In the genomic region with DNA sequence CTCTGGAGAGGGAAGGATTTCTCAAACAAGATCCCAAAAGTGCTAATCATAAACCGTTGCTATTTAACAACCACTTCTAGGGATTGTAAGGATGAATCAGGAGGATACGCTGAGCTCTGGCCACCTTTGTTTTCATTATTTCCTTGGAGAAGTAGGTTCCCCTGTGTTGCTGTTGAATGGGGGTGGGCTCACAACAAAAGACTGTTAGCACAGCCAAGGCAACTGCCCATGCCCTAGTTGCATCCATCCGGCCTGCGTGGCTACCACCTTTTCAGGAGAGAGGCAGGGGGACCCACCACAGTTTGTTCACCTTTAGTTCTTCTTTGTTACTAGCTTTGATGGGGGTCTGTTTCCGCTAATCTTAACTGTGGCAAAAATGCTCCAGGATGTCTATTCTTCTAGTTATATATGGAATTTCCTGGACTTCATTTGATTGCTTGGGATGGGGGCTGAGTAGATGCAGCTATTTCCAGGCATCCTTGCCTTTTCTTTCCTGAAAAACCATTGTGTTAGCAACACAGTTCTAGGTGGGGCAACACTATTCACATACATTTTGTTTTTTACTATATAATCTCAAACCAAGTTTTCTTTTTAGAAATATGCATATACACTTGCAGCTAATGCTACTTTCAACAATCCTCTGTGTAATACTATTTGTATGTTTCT, we compare ENCODE assay signal across 22 cellular contexts.
"Had no signal": no experiment of that assay in that cellular context is flagged by ENCODE, and none has a peak within 500 bp of the region (broad histone marks: within the 10 kb centered on the region; RNA-seq: fewer than 3 reads in every experiment).

No MANE protein-coding gene starts in this region.

- H3K27ac Mint-ChIP-seq: activated CD4-positive, alpha-beta T cell treated with anti-CD3 and anti-CD28 coated beads for 36 hours; activated CD8-positive, alpha-beta T cell treated with anti-CD3 and anti-CD28 coated beads for 36 hours; activated naive CD4-positive, alpha-beta T cell treated with anti-CD3 and anti-CD28 coated beads, Interleukin-2, amount 10 ng/mL, durations not matched to agents 7 days and 5 days; activated naive CD8-positive, alpha-beta T cell treated with anti-CD3 and anti-CD28 coated beads, Interleukin-2, amount 10 ng/mL, durations not matched to agents 7 days and 5 days; activated T-cell treated with anti-CD3 and anti-CD28 coated beads, Interleukin-2, amount 50 U/mL, for 72 hours; activated T-helper 2 cell treated with anti-CD3 and anti-CD28 coated beads, Interferon-gamma antibody, Interleukin-2, Interleukin-4, amounts not matched to agents 10 μg/mL and 5 μg/mL and 100 μg/mL, durations not matched to agents 14 hours and 24 hours and 36 hours had no signal

- H3K9me3 ChIP-seq: adrenal gland, MG63, SJCRH30, SK-N-SH had no signal

- H3K4me1 ChIP-seq: adrenal gland had no signal

- H3K4me3 Mint-ChIP-seq: activated CD4-positive, alpha-beta T cell treated with anti-CD3 and anti-CD28 coated beads for 36 hours; activated CD8-positive, alpha-beta T cell treated with anti-CD3 and anti-CD28 coated beads for 36 hours; activated naive CD4-positive, alpha-beta T cell treated with anti-CD3 and anti-CD28 coated beads, Interleukin-2, amount 10 ng/mL, durations not matched to agents 7 days and 5 days; activated naive CD8-positive, alpha-beta T cell treated with anti-CD3 and anti-CD28 coated beads, Interleukin-2, amount 10 ng/mL, durations not matched to agents 7 days and 5 days; activated T-cell treated with anti-CD3 and anti-CD28 coated beads, Interleukin-2, amount 50 U/mL, for 72 hours had no signal

- H3K36me3 Mint-ChIP-seq: activated naive CD4-positive, alpha-beta T cell treated with anti-CD3 and anti-CD28 coated beads, Interleukin-2, amount 10 ng/mL, durations not matched to agents 7 days and 5 days; activated naive CD8-positive, alpha-beta T cell treated with anti-CD3 and anti-CD28 coated beads, Interleukin-2, amount 10 ng/mL, durations not matched to agents 7 days and 5 days had no signal

- H3K4me2 ChIP-seq: SK-N-SH had no signal

- H3K27ac ChIP-seq: adrenal gland, SJCRH30, VCaP had no signal

- H3K9me3 Mint-ChIP-seq: activated CD8-positive, alpha-beta T cell treated with anti-CD3 and anti-CD28 coated beads for 36 hours; activated naive CD4-positive, alpha-beta T cell treated with anti-CD3 and anti-CD28 coated beads, Interleukin-2, amount 10 ng/mL, durations not matched to agents 7 days and 5 days; activated naive CD8-positive, alpha-beta T cell treated with anti-CD3 and anti-CD28 coated beads, Interleukin-2, amount 10 ng/mL, durations not matched to agents 7 days and 5 days; activated T-cell treated with anti-CD3 and anti-CD28 coated beads, Interleukin-2, amount 50 U/mL, for 72 hours; activated T-helper 2 cell treated with anti-CD3 and anti-CD28 coated beads, Interferon-gamma antibody, Interleukin-2, Interleukin-4, amounts not matched to agents 10 μg/mL and 5 μg/mL and 100 μg/mL, durations not matched to agents 14 hours and 24 hours and 36 hours had no signal

- ATAC-seq: activated CD4-positive, alpha-beta T cell treated with anti-CD3 and anti-CD28 coated beads for 36 hours; activated CD8-positive, alpha-beta T cell treated with anti-CD3 and anti-CD28 coated beads for 36 hours; activated T-cell treated with anti-CD3 and anti-CD28 coated beads, Interleukin-2, amount 50 U/mL, for 72 hours had no signal

- H3K4me3 ChIP-seq: adrenal gland, MG63, SJCRH30 had no signal

- H3K9ac ChIP-seq: SK-N-SH had no signal

- H3K4me1 Mint-ChIP-seq: activated CD4-positive, alpha-beta T cell treated with anti-CD3 and anti-CD28 coated beads for 36 hours; activated naive CD4-positive, alpha-beta T cell treated with anti-CD3 and anti-CD28 coated beads, Interleukin-2, amount 10 ng/mL, durations not matched to agents 7 days and 5 days; activated naive CD8-positive, alpha-beta T cell treated with anti-CD3 and anti-CD28 coated beads, Interleukin-2, amount 10 ng/mL, durations not matched to agents 7 days and 5 days had no signal

- DNase-seq: activated CD4-positive, alpha-beta T cell treated with anti-CD3 and anti-CD28 coated beads for 36 hours; activated CD8-positive, alpha-beta memory T cell treated with anti-CD3 and anti-CD28 coated beads, Interleukin-2, amount 50 U/mL, for 4 hours; activated CD8-positive, alpha-beta T cell treated with anti-CD3 and anti-CD28 coated beads for 36 hours; activated gamma-delta T cell treated with Interleukin-2 at 50 U/mL for 16 hours; activated naive CD4-positive, alpha-beta T cell treated with anti-CD3 and anti-CD28 coated beads, Interleukin-2, amount 10 ng/mL, durations not matched to agents 7 days and 5 days; activated naive CD8-positive, alpha-beta T cell treated with anti-CD3 and anti-CD28 coated beads, Interleukin-2, amount 10 ng/mL, durations not matched to agents 7 days and 5 days; activated T-cell treated with anti-CD3 and anti-CD28 coated beads, Interleukin-2, amount 50 U/mL, for 72 hours; adrenal gland; anterior cingulate cortex; MG63; MV-4-11; NCI-H1092 treated with DMSO at 0.1 percent for 48 hours; NCI-H1417 treated with DMSO at 0.1 percent for 48 hours; NCI-H1694; NCI-H2029 treated with DMSO at 0.1 percent for 48 hours; NCI-H510A; NCI-H526 treated with DMSO at 0.1 percent for 48 hours; SK-N-SH; T-helper 1 cell had no signal

- H3K27me3 ChIP-seq: adrenal gland, MG63, SJCRH30 had no signal

- H3K36me3 ChIP-seq: adrenal gland, MG63, SJCRH30 had no signal
